In the genomic region with DNA sequence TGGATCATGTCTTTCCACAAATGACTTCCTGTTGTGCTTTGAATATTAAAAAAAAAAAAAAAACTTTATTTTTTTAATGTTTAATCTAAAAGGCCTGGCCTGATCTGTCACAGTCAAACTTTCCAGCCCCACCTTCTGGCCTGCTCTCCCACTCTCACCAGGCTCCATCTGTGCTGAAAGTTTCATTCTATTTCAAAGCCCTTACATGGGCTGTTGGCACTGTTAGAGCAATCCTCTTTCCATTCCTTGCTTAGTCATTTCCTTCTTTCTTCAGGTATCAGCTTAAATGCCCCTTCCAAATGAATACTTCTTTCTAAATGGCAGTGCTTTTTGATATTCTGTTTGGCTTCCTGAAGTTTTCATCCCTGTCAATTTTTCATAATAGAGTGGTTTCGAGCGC, we compare ENCODE assay signal across 1 cellular context.
TF ChIP-seq lines count a peak whose summit lies in the region.

No MANE protein-coding gene starts in this region.

TF ChIP-seq in WTC11, 78 proteins besides CTCF, POLR2A, EP300 and RAD21 (continued from another document):
- TF ChIP-seq, protein P1, sequence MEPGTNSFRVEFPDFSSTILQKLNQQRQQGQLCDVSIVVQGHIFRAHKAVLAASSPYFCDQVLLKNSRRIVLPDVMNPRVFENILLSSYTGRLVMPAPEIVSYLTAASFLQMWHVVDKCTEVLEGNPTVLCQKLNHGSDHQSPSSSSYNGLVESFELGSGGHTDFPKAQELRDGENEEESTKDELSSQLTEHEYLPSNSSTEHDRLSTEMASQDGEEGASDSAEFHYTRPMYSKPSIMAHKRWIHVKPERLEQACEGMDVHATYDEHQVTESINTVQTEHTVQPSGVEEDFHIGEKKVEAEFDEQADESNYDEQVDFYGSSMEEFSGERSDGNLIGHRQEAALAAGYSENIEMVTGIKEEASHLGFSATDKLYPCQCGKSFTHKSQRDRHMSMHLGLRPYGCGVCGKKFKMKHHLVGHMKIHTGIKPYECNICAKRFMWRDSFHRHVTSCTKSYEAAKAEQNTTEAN (CRISPR knock-in tag; IDR thresholded peaks at IDR 0.05): no peak
- TF ChIP-seq, protein P2, sequence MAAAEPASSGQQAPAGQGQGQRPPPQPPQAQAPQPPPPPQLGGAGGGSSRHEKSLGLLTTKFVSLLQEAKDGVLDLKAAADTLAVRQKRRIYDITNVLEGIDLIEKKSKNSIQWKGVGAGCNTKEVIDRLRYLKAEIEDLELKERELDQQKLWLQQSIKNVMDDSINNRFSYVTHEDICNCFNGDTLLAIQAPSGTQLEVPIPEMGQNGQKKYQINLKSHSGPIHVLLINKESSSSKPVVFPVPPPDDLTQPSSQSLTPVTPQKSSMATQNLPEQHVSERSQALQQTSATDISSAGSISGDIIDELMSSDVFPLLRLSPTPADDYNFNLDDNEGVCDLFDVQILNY (CRISPR knock-in tag; IDR thresholded peaks at IDR 0.05): no peak
